Comparison of ENCODE assay signal across 8 cellular contexts in the genomic region with DNA sequence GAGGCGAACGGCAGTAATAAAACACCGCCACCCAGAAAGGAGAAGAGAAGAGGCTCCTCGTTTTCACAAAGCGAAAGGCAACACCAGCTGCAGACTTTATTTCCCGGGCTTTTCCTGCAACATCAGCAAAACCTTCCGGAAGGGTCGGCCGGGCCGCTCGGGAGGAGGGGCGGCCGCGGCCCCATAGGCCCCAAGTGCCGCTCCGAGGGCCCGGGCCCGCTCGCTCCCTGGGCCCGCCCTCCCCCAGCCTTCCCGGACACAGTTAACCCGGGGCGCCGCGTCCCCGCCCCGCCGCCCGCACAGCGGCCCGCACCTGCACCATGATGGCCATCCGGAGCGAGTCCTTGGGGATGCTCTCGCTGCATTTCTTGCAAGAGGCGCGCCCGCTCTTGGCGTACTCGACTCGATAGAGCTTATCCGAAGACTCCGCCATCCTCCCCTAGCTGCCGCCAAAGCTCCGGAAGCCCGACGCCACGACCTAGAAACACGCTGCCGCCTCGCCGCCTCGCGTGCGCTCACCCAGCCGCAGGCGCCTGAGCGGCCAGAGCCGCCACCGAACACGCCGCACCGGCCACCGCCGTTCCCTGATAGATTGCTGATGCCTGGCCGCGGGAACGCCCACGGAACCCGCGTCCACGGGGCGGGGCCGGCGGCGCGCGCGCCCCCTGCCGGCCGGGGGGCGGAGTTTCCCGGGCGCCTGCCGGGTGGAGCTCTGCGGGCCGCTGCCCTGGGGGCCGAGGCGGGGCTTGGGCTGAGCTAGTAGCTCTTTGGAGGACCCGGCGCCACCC. TPM values are rescaled to one million over a fixed set of nuclear protein-coding genes. Genes with fewer than 3 reads are reported as not detected.
DNase-seq lines count a peak whose midpoint lies in the region; ATAC-seq, FAIRE-seq and TF ChIP-seq lines count a peak whose summit lies in the region.

Gene PARP1 (minus strand): TSS at position 597 of the 788 bp plus-strand sequence. CDS start 164 bp downstream, at position 433.

- H4K8ac ChIP-seq in H1 (ENCODE audit: extremely low read depth, insufficient read depth, low read length): peak within 1 kb of the TSS; percentile 66

- no TSS peak for BruUV-seq in Calu3 (replicated peaks; lab: Mats Ljungman, UMichigan)

- no peak within 1 kb of the TSS for H3K14ac ChIP-seq in H1 (ENCODE audit: insufficient read length)

- peaks cover 0 to under 1% (median 0%) of the 10 kb centered on the region in 4 experiments; a peak in 2 of 8 replicates for H3K36me3 ChIP-seq in H1 (ENCODE audit: control insufficient read depth in 2 of 4, insufficient read depth in 4 of 4, low read length in 3 of 4)

- peak within 1 kb of the TSS; percentile 75 for H4K91ac ChIP-seq in H1 (replicated peaks; ENCODE audit: insufficient read length, low read length)

- peak within 1 kb of the TSS; percentile 73 for H3K27ac ChIP-seq in H1 (ENCODE audit: low read depth, low read length)

- no peak within 1 kb of the TSS for H3K23ac ChIP-seq in H1 (ENCODE audit: insufficient read length)

- H3K27me3 ChIP-seq in H1 (replicated peaks in 1 of 4; ENCODE audit: control insufficient read depth in 3 of 4, extremely low read depth in 1 of 4, insufficient read depth in 3 of 4, low read length in 3 of 4): no peaks in the 10 kb centered on the region

- H3K79me1 ChIP-seq in H1 (ENCODE audit: low read depth, low read length): peaks cover 7% of the 10 kb centered on the region

- H3K27me3 Mint-ChIP-seq in Calu3 (ENCODE audit: unreplicated experiment): peaks cover 24% of the 10 kb centered on the region

- no peak within 1 kb of the TSS for H2AFZ ChIP-seq in H1 (ENCODE audit: low read length)

- no peaks in the 10 kb centered on the region for H3K9me3 ChIP-seq in H1 (ENCODE audit: insufficient read depth in 2 of 2, low read depth in 1 of 2, low read length in 1 of 2)

- H3K4me3 ChIP-seq in H1 (ENCODE audit: extremely low read depth in 1 of 4, insufficient read depth in 2 of 4, low read depth in 3 of 4, low read length in 4 of 4): peak within 1 kb of the TSS; percentile 57 to 99 (median 92)

- H3K36me3 Mint-ChIP-seq in Calu3 (ENCODE audit: insufficient read depth, unreplicated experiment): peaks cover 28% of the 10 kb centered on the region

- POLR2A ChIA-PET in H1 (lab: Charles Lee; ENCODE audit: partially characterized antibody): interaction anchor here (0.6 to 2.0 kb wide), 16 partner anchors 13 to 227 kb away, joined by 3 to 6 read pairs (median 3); no protein-coding TSS in a partner anchor

- H3K27ac Mint-ChIP-seq in Calu3 (ENCODE audit: unreplicated experiment): peak within 1 kb of the TSS; percentile 24

- H3K79me2 ChIP-seq in H1 (ENCODE audit: control insufficient read depth in 1 of 2, insufficient read depth in 2 of 2, low read length in 2 of 2): peaks cover 25 to 42% of the 10 kb centered on the region in 2 experiments

- CTCF ChIA-PET in Calu3 (lab: Charles Lee) (interaction anchor here (0.5 to 3.0 kb wide), 11 partner anchors 13 to 613 kb away, joined by 3 to 13 read pairs (median 3); no protein-coding TSS in a partner anchor), H1 (lab: Charles Lee; ENCODE audit: partially characterized antibody) (interaction anchor here (0.7 to 2.4 kb wide), 25 partner anchors 9 to 202 kb away, joined by 3 to 10 read pairs (median 4); no protein-coding TSS in a partner anchor)

- peaks cover 4 to 10% of the 10 kb centered on the region in 2 experiments for H4K20me1 ChIP-seq in H1 (replicated peaks in 1 of 2; ENCODE audit: control insufficient read depth in 1 of 2, insufficient read depth in 2 of 2, low read length in 2 of 2)

- TF ChIP-seq CTCF in Calu3 (IDR thresholded peaks at IDR 0.05; ENCODE audit: unreplicated experiment) (peak; percentile 85), H1 (IDR thresholded peaks at IDR 0.05; ENCODE audit: control extremely low read depth in 1 of 3, insufficient read depth in 1 of 3, low read depth in 1 of 3, low read length in 3 of 3) (peak; percentile 54 to 77 (median 61))

- peak within 1 kb of the TSS; percentile 80 for H3K18ac ChIP-seq in H1 (ENCODE audit: extremely low read depth, low read length)

- no peak within 1 kb of the TSS for H3K56ac ChIP-seq in H1 (replicated peaks; ENCODE audit: insufficient read length, low read depth, low read length)

- peaks cover 14% of the 10 kb centered on the region for H3K23me2 ChIP-seq in H1 (ENCODE audit: low read depth, low read length)

- peak in 1 of 2 experiments; percentile 70; a peak in 1 of 3 replicates for TF ChIP-seq POLR2A in H1 (IDR thresholded peaks at IDR 0.05; ENCODE audit: control extremely low read depth in 1 of 2, low read depth in 2 of 2, low read length in 2 of 2)

- H2BK15ac ChIP-seq in H1 (ENCODE audit: low read length): 0 out of 2 replicates have a peak within 1 kb of the TSS, but pooled peaks have one; percentile 62

- peak within 1 kb of the TSS; percentile 82 for H4K5ac ChIP-seq in H1 (ENCODE audit: insufficient read length, low read depth, low read length)

- no peak within 1 kb of the TSS for H2AK5ac ChIP-seq in H1 (ENCODE audit: low read depth, low read length)

- no peaks in the 10 kb centered on the region for H3K9me3 Mint-ChIP-seq in Calu3 (ENCODE audit: low read depth, unreplicated experiment)

- H3K9ac ChIP-seq in H1 (replicated peaks in 1 of 4; ENCODE audit: extremely low read depth in 1 of 4, low read depth in 3 of 4, low read length in 3 of 4): peak within 1 kb of the TSS in 3 of 4 experiments; percentile 82 to 88 (median 87); a peak in 6 of 7 replicates

- H3K4me3 Mint-ChIP-seq in Calu3 (ENCODE audit: low read depth, unreplicated experiment): peak within 1 kb of the TSS; percentile 96

- WGBS in H1 (ENCODE audit: extremely low coverage in 1 of 2, insufficient coverage in 1 of 2, insufficient read length in 1 of 2, insufficient replicate concordance in 2 of 2, low coverage in 1 of 2, low lambda C conversion rate in 2 of 2, missing lambda C conversion rate in 1 of 2), 2 experiments: 1% methylated on average over 60 of the region's 90 CpGs; no CpG with 5 or more reads in 1 of the 2 experiments

- TF ChIP-seq RAD21 in H1 (IDR thresholded peaks at IDR 0.05 in 1 of 2, conservative IDR thresholded peaks at IDR 0.05 in 1 of 2; ENCODE audit: low read depth in 2 of 2, low read length in 2 of 2): peak in 1 of 2 experiments; percentile 34; a peak in 1 of 4 replicates

- ATAC-seq in GM21367 (IDR thresholded peaks at IDR 0.05; ENCODE audit: unreplicated experiment): peak; percentile 65

- peaks cover 16 to 30% (median 21%) of the 10 kb centered on the region in 4 experiments for H3K4me1 ChIP-seq in H1 (replicated peaks in 1 of 4; ENCODE audit: control insufficient read depth in 3 of 4, insufficient read depth in 4 of 4, low read length in 3 of 4)

- H2BK120ac ChIP-seq in H1 (replicated peaks; ENCODE audit: low read depth, low read length): no peak within 1 kb of the TSS

- peak within 1 kb of the TSS; percentile 94 to 96 for H3K4me2 ChIP-seq in H1 (ENCODE audit: insufficient read depth in 1 of 2, low read depth in 2 of 2, low read length in 2 of 2)

- H3K4me1 Mint-ChIP-seq in Calu3 (ENCODE audit: low read depth, unreplicated experiment): peaks cover 29% of the 10 kb centered on the region

- peak; percentile 72 for FAIRE-seq in HTR-8/SVneo (lab: Jason Lieb, UNC)
- FAIRE-seq in H1 (lab: Jason Lieb, UNC): no peak

- DNase-seq in Calu3 (peak; percentile 95), HTR-8/SVneo (ENCODE audit: insufficient read length, low spot score) (peak; percentile 93), NOMO-1 treated with dmso at 0.1 percent for 144 hours (lab: John Stamatoyannopoulos, UW; ENCODE audit: unreplicated experiment) (peak; percentile 81), H1 (ENCODE audit: low read depth in 1 of 2, low spot score in 2 of 2) (peak in 1 of 2 experiments; percentile 90), mesenteric fat pad (ENCODE audit: low spot score) (peak; percentile 94)
- peak; percentile 74 to 90 (median 84) for DNase-seq in activated CD8-positive, alpha-beta memory T cell treated with anti-CD3 and anti-CD28 coated beads for 48 hours (ENCODE audit: low read depth in 2 of 3, low spot score in 2 of 3)
- DNase-seq in stimulated activated CD8-positive, alpha-beta memory T cell treated with anti-CD3 and anti-CD28 coated beads, Interleukin-15, amount 100 ng/mL, for 24 hours (ENCODE audit: low read depth): peak; percentile 85

- peak within 1 kb of the TSS; percentile 93; the same call in 1 of the 2 replicates for H2BK5ac ChIP-seq in H1 (ENCODE audit: low read depth, low read length)

- H3K4ac ChIP-seq in H1 (replicated peaks; ENCODE audit: insufficient read length, low read depth, low read length): peak within 1 kb of the TSS; percentile 29

- 0 out of 2 replicates have a peak within 1 kb of the TSS, but pooled peaks have one; percentile 11 for H2BK12ac ChIP-seq in H1 (ENCODE audit: low read depth, low read length)

- 0 out of 2 replicates have a peak within 1 kb of the TSS, but pooled peaks have one; percentile 24 for H2BK20ac ChIP-seq in H1 (ENCODE audit: low read length)

- TF ChIP-seq EP300 in H1 (IDR thresholded peaks at IDR 0.05; ENCODE audit: borderline replicate concordance in 1 of 2, low read depth in 2 of 2, low read length in 2 of 2): no peak; a peak in 1 of 3 replicates

- intact Hi-C loops in Calu3 (cut with micrococcal nuclease; ENCODE audit: unreplicated experiment): no loop called here

TF ChIP-seq in H1, 55 proteins besides CTCF, POLR2A, EP300 and RAD21 (continues in another document):
- TF ChIP-seq, protein P1, sequence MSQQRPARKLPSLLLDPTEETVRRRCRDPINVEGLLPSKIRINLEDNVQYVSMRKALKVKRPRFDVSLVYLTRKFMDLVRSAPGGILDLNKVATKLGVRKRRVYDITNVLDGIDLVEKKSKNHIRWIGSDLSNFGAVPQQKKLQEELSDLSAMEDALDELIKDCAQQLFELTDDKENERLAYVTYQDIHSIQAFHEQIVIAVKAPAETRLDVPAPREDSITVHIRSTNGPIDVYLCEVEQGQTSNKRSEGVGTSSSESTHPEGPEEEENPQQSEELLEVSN (IDR thresholded peaks at IDR 0.05): peak; percentile 51
- TF ChIP-seq POLR2AphosphoS5 (IDR thresholded peaks at IDR 0.05; ENCODE audit: low read depth, low read length) (peak; percentile 72; the same call in 1 of the 2 replicates), BACH1 (IDR thresholded peaks at IDR 0.05; ENCODE audit: low read length) (peak; percentile 92)
- TF ChIP-seq, protein P2, sequence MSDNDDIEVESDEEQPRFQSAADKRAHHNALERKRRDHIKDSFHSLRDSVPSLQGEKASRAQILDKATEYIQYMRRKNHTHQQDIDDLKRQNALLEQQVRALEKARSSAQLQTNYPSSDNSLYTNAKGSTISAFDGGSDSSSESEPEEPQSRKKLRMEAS (IDR thresholded peaks at IDR 0.05): peak; percentile 53

RNA-seq across cellular contexts. Expression of gene PARP1, which starts in this region (rescaled TPM):
- total RNA-seq in Calu3 (2022): 123 and 136 TPM in 2 replicates
- 408 and 416 TPM in 2 replicates for total RNA-seq in H1 (2021; fragmentation: NEBNext Ultra II Directional; extraction: Animal tissue kit (Norgen Biotek cat#: 25700))
- 441 and 711 TPM in 2 replicates for polyA plus RNA-seq in H1 (2011; rRNA removed)
- polyA plus RNA-seq in H1 (2011; cell fraction: cytosol; rRNA removed): 578 TPM
- 551 TPM for polyA plus RNA-seq in H1 (2011; cell fraction: nucleus; rRNA removed)
- polyA plus RNA-seq in H1 (2012, experiment 1 of 2): 318 to 335 TPM (median 328 TPM) in 4 replicates
- 58.8 TPM for polyA plus RNA-seq in H1 (2012, experiment 2 of 2)
- polyA plus RNA-seq in H1 (2013, experiment 1 of 2): 354 TPM
- 356 TPM for polyA plus RNA-seq in H1 (2013, experiment 2 of 2)
- 516 and 569 TPM in 2 replicates for polyA minus RNA-seq in H1 (2011; rRNA and poly(A)+ RNA removed)
- 222 TPM for polyA minus RNA-seq in H1 (2011; cell fraction: cytosol; rRNA and poly(A)+ RNA removed)
- 286 TPM for polyA minus RNA-seq in H1 (2011; cell fraction: nucleus; rRNA and poly(A)+ RNA removed)
- total RNA-seq in mesenteric fat pad: 52.9 TPM
